ENCODE assay signal across 9 cellular contexts in the genomic region with DNA sequence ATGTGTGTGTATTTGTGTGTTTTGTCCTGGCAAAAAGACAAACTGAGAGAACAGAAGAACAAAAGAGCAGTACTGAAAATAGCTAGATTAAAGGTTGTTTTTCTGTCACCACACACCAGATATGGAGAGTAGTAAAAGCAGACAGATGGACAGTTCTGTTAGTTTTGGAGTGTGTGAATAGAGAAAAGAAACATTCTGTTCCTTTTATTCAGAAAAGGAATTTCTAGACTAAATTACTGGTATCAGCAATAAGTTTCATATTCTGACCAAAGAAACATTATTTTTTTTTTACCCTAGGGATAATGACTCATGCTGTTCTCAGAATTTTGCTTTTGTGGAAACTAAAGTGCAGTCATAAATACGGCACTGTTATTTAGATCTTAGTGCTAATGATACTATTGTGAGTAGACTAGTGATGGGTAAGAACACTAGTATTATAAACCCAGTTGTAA. TPM values are rescaled to one million over a fixed set of nuclear protein-coding genes. Genes with fewer than 3 reads are reported as not detected.
A peak's percentile ranks its signal among the peaks of the same experiment; 100 is the strongest.
DNase-seq lines count a peak whose midpoint lies in the region; ATAC-seq, FAIRE-seq and TF ChIP-seq lines count a peak whose summit lies in the region.
"Had no signal": no experiment of that assay in that cellular context is flagged by ENCODE, and none has a peak within 500 bp of the region (broad histone marks: within the 10 kb centered on the region; RNA-seq: fewer than 3 reads in every experiment).

No MANE protein-coding gene starts in this region.

- H3K4me1 ChIP-seq in left lung, result peaks cover 0 to 38% of the 10 kb centered on the region in 2 donors
- peaks cover 0 to 10% of the 10 kb centered on the region in 2 donors for H3K4me1 ChIP-seq in small intestine (ENCODE audit: control insufficient read depth in 2 of 2, insufficient read depth in 1 of 2, low read depth in 1 of 2, low read length in 1 of 2)

- no peaks in the 10 kb centered on the region for H3K9me3 Mint-ChIP-seq in activated B cell treated with CpG ODN at 0.5 μM for 24 hours
- no peaks in the 10 kb centered on the region for H3K9me3 Mint-ChIP-seq in naive thymus-derived CD8-positive, alpha-beta T cell
- H3K9me3 Mint-ChIP-seq: IgD-negative memory B cell had no signal

- H3K27ac Mint-ChIP-seq in activated B cell treated with CpG ODN at 0.5 μM for 24 hours, result no peak overlapping the region
- H3K27ac Mint-ChIP-seq in naive thymus-derived CD8-positive, alpha-beta T cell, result peak overlapping the region in 1 of 10 donors; percentile 8

- no peaks in the 10 kb centered on the region for H3K36me3 ChIP-seq in left lung
- no peaks in the 10 kb centered on the region for H3K36me3 ChIP-seq in small intestine (ENCODE audit: control insufficient read depth in 2 of 2, insufficient read depth in 2 of 2, low read length in 2 of 2)

- no peaks in the 10 kb centered on the region for H3K36me3 Mint-ChIP-seq in activated B cell treated with CpG ODN at 0.5 μM for 24 hours (ENCODE audit: low read depth)
- H3K36me3 Mint-ChIP-seq in naive thymus-derived CD8-positive, alpha-beta T cell, result no peaks in the 10 kb centered on the region

- ATAC-seq in GM18858 (IDR thresholded peaks at IDR 0.05; ENCODE audit: unreplicated experiment), result peak; percentile 65
- peak; percentile 63 for ATAC-seq in HG02852 (IDR thresholded peaks at IDR 0.05; ENCODE audit: unreplicated experiment)
- peak; percentile 58 for ATAC-seq in activated B cell treated with CpG ODN at 0.5 μM for 24 hours (ENCODE audit: low read depth)
- peak; percentile 66 for ATAC-seq in left lung
- ATAC-seq in naive thymus-derived CD8-positive, alpha-beta T cell, result no peak

- H3K9me3 ChIP-seq in left lung, result no peaks in the 10 kb centered on the region
- no peaks in the 10 kb centered on the region for H3K9me3 ChIP-seq in small intestine (ENCODE audit: control insufficient read depth, low read depth)

- POLR2A ChIA-PET in activated B cell treated with CpG ODN at 0.5 μM for 24 hours (lab: Charles Lee), result interaction anchor here (1.2 to 2.2 kb wide), 2 partner anchors 14 to 32 kb away, joined by 3 to 48 read pairs; partner anchors contain the start of gene PIK3CA
- POLR2A ChIA-PET in naive thymus-derived CD8-positive, alpha-beta T cell (lab: Charles Lee), result no interaction called here

- no peaks in the 10 kb centered on the region for H3K27me3 ChIP-seq in left lung
- no peaks in the 10 kb centered on the region for H3K27me3 ChIP-seq in small intestine (ENCODE audit: control insufficient read depth in 2 of 2, insufficient read depth in 2 of 2, low read length in 2 of 2)

- no peak for FAIRE-seq in small intestine (lab: Jason Lieb, UNC)

- 10 to 25% (median 15%) methylated on average over 1 of the region's 1 CpG for WGBS in small intestine, 3 donors

- H3K4me3 ChIP-seq in left lung, result no peak overlapping the region
- no peak overlapping the region for H3K4me3 ChIP-seq in small intestine (ENCODE audit: low read depth in 1 of 2, low read length in 2 of 2)

- H3K4me3 Mint-ChIP-seq in activated B cell treated with CpG ODN at 0.5 μM for 24 hours, result no peak overlapping the region
- peak overlapping the region in 1 of 10 donors; percentile 24 for H3K4me3 Mint-ChIP-seq in naive thymus-derived CD8-positive, alpha-beta T cell

- CTCF ChIA-PET in activated B cell treated with CpG ODN at 0.5 μM for 24 hours (lab: Charles Lee), result interaction anchor here (1.4 kb wide), 1 partner anchor 32 kb away, joined by 3 read pairs; no protein-coding TSS in a partner anchor

- DNase-seq in activated B cell treated with CpG ODN at 0.5 μM for 24 hours (no peak), left lung (no peak), DMS53 (lab: John Stamatoyannopoulos, UW) (no peak), cerebellum (ENCODE audit: low spot score) (no peak), small intestine (no peak)
- no peak for DNase-seq in naive thymus-derived CD8-positive, alpha-beta T cell

- H3K27ac ChIP-seq in left lung (peak overlapping the region; percentile 6 to 74), small intestine (ENCODE audit: low read depth in 1 of 2, low read length in 1 of 2) (peak overlapping the region in 1 of 2 donors; percentile 70)

- no peak for TF ChIP-seq CTCF in activated B cell treated with CpG ODN at 0.5 μM for 24 hours (IDR thresholded peaks at IDR 0.05)
- no peak for TF ChIP-seq CTCF in left lung (IDR thresholded peaks at IDR 0.05)

- intact Hi-C loops in activated B cell treated with CpG ODN at 0.5 μM for 24 hours (cut with micrococcal nuclease) (loop anchor here (1.0 to 2.0 kb wide), 3 partner anchors 14 to 34 kb away; no protein-coding TSS in a partner anchor), left lung (cut with DNase I) (no loop called here)

- H3K4me1 Mint-ChIP-seq in activated B cell treated with CpG ODN at 0.5 μM for 24 hours, result peaks cover 42% of the 10 kb centered on the region
- H3K4me1 Mint-ChIP-seq in naive thymus-derived CD8-positive, alpha-beta T cell, result peaks cover 17 to 44% (median 41%) of the 10 kb centered on the region in 4 donors

- H3K27me3 Mint-ChIP-seq in activated B cell treated with CpG ODN at 0.5 μM for 24 hours, result no peaks in the 10 kb centered on the region
- no peaks in the 10 kb centered on the region for H3K27me3 Mint-ChIP-seq in naive thymus-derived CD8-positive, alpha-beta T cell
- H3K27me3 Mint-ChIP-seq: IgD-negative memory B cell had no signal

RNA-seq across cellular contexts. Expression of gene PIK3CA, which starts 32.9 kb away (rescaled TPM):
- total RNA-seq in activated B cell treated with CpG ODN at 0.5 μM for 24 hours (32.6 and 40.5 TPM in 2 replicates), left lung (10 to 100 TPM; 25.3 to 29.7 TPM), cerebellum (46.6 TPM)
- polyA plus RNA-seq in small intestine, result 1 to 10 TPM; 2.2 to 5.7 (median 3.6) TPM
- 10 to 100 TPM; 44.6 to 50.7 TPM for total RNA-seq in naive thymus-derived CD8-positive, alpha-beta T cell
- 10 to 100 TPM; 11.4 to 20.3 (median 13.1) TPM for polyA plus RNA-seq in naive thymus-derived CD8-positive, alpha-beta T cell

Comparison
In these comparisons a context has a peak if more than half of its experiments do, and no peak if none do; other contexts are left out.
1. ATAC-seq: peak in GM18858 (single experiment), HG02852 (single experiment), activated B cell treated with CpG ODN at 0.5 μM for 24 hours (single experiment) and left lung (single experiment); none in naive thymus-derived CD8-positive, alpha-beta T cell (0 of 2).